31 cellular contexts compared by ENCODE assay signal in the genomic region with DNA sequence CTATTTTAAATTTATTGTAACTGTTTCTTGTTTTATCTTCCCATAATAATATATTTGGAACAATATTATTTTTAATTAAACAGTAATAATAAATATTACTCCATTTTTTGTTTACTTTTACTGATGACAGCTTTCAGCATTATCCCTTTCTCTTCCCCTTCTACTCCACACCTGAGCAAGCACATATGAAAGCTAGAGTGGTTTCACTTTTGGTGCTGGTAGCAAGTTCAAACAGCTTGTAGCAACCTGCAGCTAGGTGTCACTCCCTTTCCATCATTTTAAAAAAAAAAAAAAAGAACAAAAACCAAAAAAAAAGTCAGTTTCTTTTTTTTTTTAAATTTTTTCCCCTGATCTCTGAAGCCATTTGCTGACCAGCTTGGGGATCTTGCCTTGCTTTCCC.
DNase-seq lines count a peak whose midpoint lies in the region; ATAC-seq, FAIRE-seq and TF ChIP-seq lines count a peak whose summit lies in the region.
"Had no signal": no experiment of that assay in that cellular context is flagged by ENCODE, and none has a peak within 500 bp of the region (broad histone marks: within the 10 kb centered on the region; RNA-seq: fewer than 3 reads in every experiment).

No MANE protein-coding gene starts in this region.

- H3K27ac Mint-ChIP-seq in activated naive CD4-positive, alpha-beta T cell treated with anti-CD3 and anti-CD28 coated beads, Interleukin-2, amount 50 U/mL, for 72 hours = no peak overlapping the region
- H3K27ac Mint-ChIP-seq: activated CD4-positive, alpha-beta memory T cell treated with anti-CD3 and anti-CD28 coated beads for 36 hours; CD14-positive monocyte; nephron had no signal

- no peak overlapping the region for H3K27ac ChIP-seq in OCI-LY3 (ENCODE audit: low read length)
- no peak overlapping the region for H3K27ac ChIP-seq in substantia nigra (ENCODE audit: low read depth, low read length, poor library complexity, severe bottlenecking)
- H3K27ac ChIP-seq: psoas muscle, sigmoid colon, stomach, tibial artery had no signal

- H3K27me3 ChIP-seq in OCI-LY3 (ENCODE audit: low read depth, low read length) = no peaks in the 10 kb centered on the region
- H3K27me3 ChIP-seq: sigmoid colon, stomach, tibial artery had no signal

- peak; percentile 35 for TF ChIP-seq CTCF in OCI-LY3 (IDR thresholded peaks at IDR 0.05; ENCODE audit: low read depth, low read length)

- H2AFZ ChIP-seq in OCI-LY3 (ENCODE audit: low read depth, low read length) = no peak overlapping the region

- H3K9me3 ChIP-seq in OCI-LY3 (ENCODE audit: insufficient read depth, low read length) = no peaks in the 10 kb centered on the region; the same call in 1 of the 2 replicates
- H3K9me3 ChIP-seq: psoas muscle, sigmoid colon had no signal

- H3K4me3 ChIP-seq in OCI-LY3 (ENCODE audit: low read length) = no peak overlapping the region
- H3K4me3 ChIP-seq: psoas muscle, sigmoid colon, stomach, tibial artery had no signal

- ATAC-seq in GM19035 (IDR thresholded peaks at IDR 0.05; ENCODE audit: unreplicated experiment) = peak; percentile 56
- peak; percentile 67 for ATAC-seq in HG02623 (IDR thresholded peaks at IDR 0.05; ENCODE audit: unreplicated experiment)
- ATAC-seq in activated naive CD4-positive, alpha-beta T cell treated with anti-CD3 and anti-CD28 coated beads, Interleukin-2, amount 50 U/mL, for 72 hours = no peak
- ATAC-seq: psoas muscle had no signal

- no peak overlapping the region for H3K9ac ChIP-seq in OCI-LY3 (ENCODE audit: low read length)

- peaks cover 0 to 6% of the 10 kb centered on the region in 2 donors for H3K36me3 Mint-ChIP-seq in activated naive CD4-positive, alpha-beta T cell treated with anti-CD3 and anti-CD28 coated beads, Interleukin-2, amount 50 U/mL, for 72 hours
- H3K36me3 Mint-ChIP-seq: activated CD4-positive, alpha-beta memory T cell treated with anti-CD3 and anti-CD28 coated beads for 36 hours; CD14-positive monocyte had no signal

- DNase-seq in DMS53 treated with DMSO at 0.1 percent for 48 hours (lab: John Stamatoyannopoulos, UW; ENCODE audit: unreplicated experiment) (peak; percentile 25), substantia nigra (lab: John Stamatoyannopoulos, UW) (no peak), RCC 7860 (ENCODE audit: low spot score) (no peak)
- no peak for DNase-seq in activated naive CD4-positive, alpha-beta T cell treated with anti-CD3 and anti-CD28 coated beads, Interleukin-2, amount 50 U/mL, for 16 hours
- DNase-seq in activated naive CD4-positive, alpha-beta T cell treated with anti-CD3 and anti-CD28 coated beads, Interleukin-2, amount 50 U/mL, for 72 hours (ENCODE audit: low spot score in 2 of 2) = no peak
- DNase-seq: activated CD4-positive, alpha-beta memory T cell treated with anti-CD3 and anti-CD28 coated beads for 36 hours; activated CD4-positive, CD25-positive, alpha-beta regulatory T cell treated with anti-CD3 and anti-CD28 coated beads, Interleukin-2, amount 50 U/mL, for 72 hours; activated naive CD4-positive, alpha-beta T cell treated with Interleukin-2 at 50 U/mL for 16 hours; amygdala; Caco-2; DMS79; GDM1; NCI-H1048; NCI-H187 treated with DMSO at 0.1 percent for 48 hours; NCI-H510A treated with DMSO at 0.1 percent for 48 hours; psoas muscle; SHP77 treated with DMSO at 0.1 percent for 48 hours; sigmoid colon; stimulated activated CD4-positive, alpha-beta T cell treated with anti-CD3 and anti-CD28 coated beads, Interleukin-12 subunit alpha, Interleukin-12 subunit beta, amount 100 ng/mL, for 4 hours; stimulated activated CD4-positive, alpha-beta T cell treated with anti-CD3 and anti-CD28 coated beads, Interleukin-4, amount 100 ng/mL, for 1 hour; stomach; tibial artery had no signal

- no peaks in the 10 kb centered on the region for H3K4me1 ChIP-seq in OCI-LY3 (ENCODE audit: low read length)
- H3K4me1 ChIP-seq: Caco-2, psoas muscle, sigmoid colon, stomach, tibial artery had no signal

- no peak for FAIRE-seq in RCC 7860 (lab: Jason Lieb, UNC)
- FAIRE-seq: A204.1, endothelial cell of umbilical vein, GM18507, H1 had no signal

- peaks cover 17 to 19% of the 10 kb centered on the region in 2 donors for H3K9me3 Mint-ChIP-seq in activated naive CD4-positive, alpha-beta T cell treated with anti-CD3 and anti-CD28 coated beads, Interleukin-2, amount 50 U/mL, for 72 hours

- H4K20me1 ChIP-seq in OCI-LY3 (ENCODE audit: insufficient read depth, low read length) = no peaks in the 10 kb centered on the region

- H3K36me3 ChIP-seq in OCI-LY3 (replicated peaks; ENCODE audit: low read depth, low read length) = no peaks in the 10 kb centered on the region
- H3K36me3 ChIP-seq: sigmoid colon, stomach, tibial artery had no signal

- no peaks in the 10 kb centered on the region for H3K79me2 ChIP-seq in OCI-LY3 (ENCODE audit: low read length)

- H3K4me2 ChIP-seq in OCI-LY3 (ENCODE audit: low read length) = no peak overlapping the region

Comparison
In these comparisons a context has a peak if more than half of its experiments do, and no peak if none do; other contexts are left out.
1. ATAC-seq: peak in GM19035 (single experiment) and HG02623 (single experiment); none in activated naive CD4-positive, alpha-beta T cell treated with anti-CD3 and anti-CD28 coated beads, Interleukin-2, amount 50 U/mL, for 72 hours (0 of 2).